Comparison of ENCODE assay signal across 8 cellular contexts in genomic region chr4:128653514-128654420, GRCh38.
A peak's percentile ranks its signal among the peaks of the same experiment; 100 is the strongest.
DNase-seq lines count a peak whose midpoint lies in the region; ATAC-seq and TF ChIP-seq lines count a peak whose summit lies in the region.

No MANE protein-coding gene starts in this region.

- H3K4me3 ChIP-seq in SJCRH30, result peak overlapping the region; percentile 12

- H3K27me3 ChIP-seq in SJCRH30, result no peaks in the 10 kb centered on the region

- H3K27me3 Mint-ChIP-seq in activated T-cell treated with anti-CD3 and anti-CD28 coated beads, Interleukin-2, amount 50 U/mL, for 72 hours (ENCODE audit: low read depth), result no peaks in the 10 kb centered on the region

- TF ChIP-seq CTCF in GM20000 (IDR thresholded peaks at IDR 0.05; ENCODE audit: extremely low read depth, missing control alignments), result no peak

- intact Hi-C loops in left ventricle myocardium superior (cut with micrococcal nuclease), result no loop called here

- H3K9me3 ChIP-seq in SJCRH30 (replicated peaks), result peaks cover 7% of the 10 kb centered on the region

- H3K27ac Mint-ChIP-seq in activated T-cell treated with anti-CD3 and anti-CD28 coated beads, Interleukin-2, amount 50 U/mL, for 72 hours, result no peak overlapping the region

- peak; percentile 97 for ATAC-seq in left ventricle myocardium superior
- no peak for ATAC-seq in activated T-cell treated with anti-CD3 and anti-CD28 coated beads, Interleukin-2, amount 50 U/mL, for 72 hours (replicated peaks in 1 of 2)

- peaks cover 9% of the 10 kb centered on the region for H3K4me1 ChIP-seq in SJCRH30

- H3K36me3 Mint-ChIP-seq in activated T-cell treated with anti-CD3 and anti-CD28 coated beads, Interleukin-2, amount 50 U/mL, for 72 hours (ENCODE audit: insufficient read depth in 2 of 2), result no peaks in the 10 kb centered on the region

- peak; percentile 14 for DNase-seq in EL
- peak; percentile 80 to 85 for DNase-seq in SJCRH30
- DNase-seq in left ventricle myocardium superior, result peak; percentile 60
- DNase-seq in putamen (ENCODE audit: low spot score), result peak; percentile 53
- DNase-seq in NCI-H128 (lab: John Stamatoyannopoulos, UW; ENCODE audit: unreplicated experiment), result no peak
- no peak for DNase-seq in GM20000 (ENCODE audit: low spot score)
- no peak for DNase-seq in activated T-cell treated with anti-CD3 and anti-CD28 coated beads, Interleukin-2, amount 50 U/mL, for 72 hours
- no peak for DNase-seq in SIG-M5 (lab: John Stamatoyannopoulos, UW)

- H3K27ac ChIP-seq in SJCRH30, result peak overlapping the region; percentile 84

- no peak overlapping the region for H3K4me3 Mint-ChIP-seq in activated T-cell treated with anti-CD3 and anti-CD28 coated beads, Interleukin-2, amount 50 U/mL, for 72 hours

- H3K36me3 ChIP-seq in SJCRH30, result no peaks in the 10 kb centered on the region

- H3K4me1 Mint-ChIP-seq in activated T-cell treated with anti-CD3 and anti-CD28 coated beads, Interleukin-2, amount 50 U/mL, for 72 hours (ENCODE audit: low read depth), result no peaks in the 10 kb centered on the region

- peaks cover 0 to 1% of the 10 kb centered on the region in 2 donors for H3K9me3 Mint-ChIP-seq in activated T-cell treated with anti-CD3 and anti-CD28 coated beads, Interleukin-2, amount 50 U/mL, for 72 hours

Comparison
In these comparisons a context has a peak if more than half of its experiments do, and no peak if none do; other contexts are left out.
1. DNase-seq: peak in EL (single experiment), SJCRH30 (2 of 2), left ventricle myocardium superior (single experiment) and putamen (single experiment); none in NCI-H128 (single experiment), GM20000 (single experiment), activated T-cell treated with anti-CD3 and anti-CD28 coated beads, Interleukin-2, amount 50 U/mL, for 72 hours (0 of 2) and SIG-M5 (single experiment).